Comparison of ENCODE assay signal across 11 cellular contexts in genomic region chr9:127733609-127734008, GRCh38. TPM values are rescaled to one million over a fixed set of nuclear protein-coding genes. Genes with fewer than 3 reads are reported as not detected.
DNase-seq lines count a peak whose midpoint lies in the region; ATAC-seq, FAIRE-seq and TF ChIP-seq lines count a peak whose summit lies in the region.
"Had no signal": no experiment of that assay in that cellular context is flagged by ENCODE, and none has a peak within 500 bp of the region (broad histone marks: within the 10 kb centered on the region; RNA-seq: fewer than 3 reads in every experiment).

No MANE protein-coding gene starts in this region.

- H3K36me3 ChIP-seq in astrocyte (ENCODE audit: insufficient read depth, low read length) = no peaks in the 10 kb centered on the region
- peaks cover 40% of the 10 kb centered on the region for H3K36me3 ChIP-seq in neutrophil
- H3K36me3 ChIP-seq in upper lobe of left lung = peaks cover 0 to 32% (median 29%) of the 10 kb centered on the region in 4 donors

- H3K36me3 Mint-ChIP-seq in activated CD4-positive, alpha-beta T cell treated with anti-CD3 and anti-CD28 coated beads, Interleukin-2, amount 10 ng/mL, durations not matched to agents 7 days and 5 days (ENCODE audit: low read depth) = peaks cover 12% of the 10 kb centered on the region
- no peaks in the 10 kb centered on the region for H3K36me3 Mint-ChIP-seq in astrocyte (ENCODE audit: low read depth, unreplicated experiment)

- H3K27me3 ChIP-seq in astrocyte (ENCODE audit: insufficient read depth, low read length) = no peaks in the 10 kb centered on the region
- no peaks in the 10 kb centered on the region for H3K27me3 ChIP-seq in neutrophil
- H3K27me3 ChIP-seq in upper lobe of left lung = no peaks in the 10 kb centered on the region

- H3K27me3 Mint-ChIP-seq in activated CD4-positive, alpha-beta T cell treated with anti-CD3 and anti-CD28 coated beads, Interleukin-2, amount 10 ng/mL, durations not matched to agents 7 days and 5 days = no peaks in the 10 kb centered on the region
- H3K27me3 Mint-ChIP-seq in astrocyte (ENCODE audit: low read depth, unreplicated experiment) = peaks cover 9% of the 10 kb centered on the region

- H3K4me3 Mint-ChIP-seq in activated CD4-positive, alpha-beta T cell treated with anti-CD3 and anti-CD28 coated beads, Interleukin-2, amount 10 ng/mL, durations not matched to agents 7 days and 5 days = peak overlapping the region; percentile 82
- H3K4me3 Mint-ChIP-seq in astrocyte (ENCODE audit: unreplicated experiment) = peak overlapping the region; percentile 82

- no peak for TF ChIP-seq POLR2A in upper lobe of left lung (IDR thresholded peaks at IDR 0.05)

- H2AFZ ChIP-seq in astrocyte (ENCODE audit: low read depth, low read length) = no peak overlapping the region

- no peak overlapping the region for H3K9ac ChIP-seq in astrocyte (ENCODE audit: low read length)

- H3K9me3 Mint-ChIP-seq in activated CD4-positive, alpha-beta T cell treated with anti-CD3 and anti-CD28 coated beads, Interleukin-2, amount 10 ng/mL, durations not matched to agents 7 days and 5 days = no peaks in the 10 kb centered on the region
- peaks cover 2% of the 10 kb centered on the region for H3K9me3 Mint-ChIP-seq in astrocyte (ENCODE audit: unreplicated experiment)

- CTCF ChIA-PET in activated CD4-positive, alpha-beta T cell treated with anti-CD3 and anti-CD28 coated beads, Interleukin-2, amount 10 ng/mL, durations not matched to agents 7 days and 5 days (lab: Charles Lee) = interaction anchor here (0.5 to 3.0 kb wide), 18 partner anchors 11 to 213 kb away, joined by 3 to 31 read pairs (median 10); partner anchors contain the start of genes CDK9, PIP5KL1, PTRH1 and ST6GALNAC4

- no peak for TF ChIP-seq CTCF in astrocyte (IDR thresholded peaks at IDR 0.05; ENCODE audit: insufficient read depth, low read depth, low read length)
- TF ChIP-seq CTCF in neutrophil (IDR thresholded peaks at IDR 0.05) = no peak
- TF ChIP-seq CTCF in upper lobe of left lung (IDR thresholded peaks at IDR 0.05) = no peak

- H3K4me1 Mint-ChIP-seq in activated CD4-positive, alpha-beta T cell treated with anti-CD3 and anti-CD28 coated beads, Interleukin-2, amount 10 ng/mL, durations not matched to agents 7 days and 5 days = peaks cover 27% of the 10 kb centered on the region
- peaks cover 2% of the 10 kb centered on the region for H3K4me1 Mint-ChIP-seq in astrocyte (ENCODE audit: low read depth, unreplicated experiment)

- no peak for TF ChIP-seq EP300 in upper lobe of left lung (IDR thresholded peaks at IDR 0.05)

- ATAC-seq in GM18502 (IDR thresholded peaks at IDR 0.05; ENCODE audit: poor library complexity, unreplicated experiment) (no peak), upper lobe of left lung (ENCODE audit: low FRiP score in 2 of 2) (no peak)

- no peak overlapping the region for H3K4me3 ChIP-seq in astrocyte (ENCODE audit: insufficient read depth, low read depth, low read length)
- H3K4me3 ChIP-seq in neutrophil (ENCODE audit: low read depth in 1 of 2, low read length in 1 of 2) = no peak overlapping the region
- no peak overlapping the region for H3K4me3 ChIP-seq in upper lobe of left lung

- DNase-seq in activated CD4-positive, alpha-beta T cell treated with anti-CD3 and anti-CD28 coated beads, Interleukin-2, amount 10 ng/mL, durations not matched to agents 7 days and 5 days = no peak
- DNase-seq in activated CD4-positive, alpha-beta T cell treated with anti-CD3 and anti-CD28 coated beads for 1 hour = no peak
- DNase-seq in NOMO-1 treated with DMSO at 0.1 percent for 48 hours (lab: John Stamatoyannopoulos, UW; ENCODE audit: unreplicated experiment) (peak; percentile 39), astrocyte (ENCODE audit: low read depth) (no peak), NCI-H2081 (lab: John Stamatoyannopoulos, UW) (no peak), upper lobe of left lung (no peak)
- DNase-seq: trophoblast cell had no signal

- H3K9me3 ChIP-seq in astrocyte (ENCODE audit: insufficient read depth, low read depth, low read length) = no peaks in the 10 kb centered on the region
- no peaks in the 10 kb centered on the region for H3K9me3 ChIP-seq in neutrophil
- no peaks in the 10 kb centered on the region for H3K9me3 ChIP-seq in upper lobe of left lung

- H4K20me1 ChIP-seq in astrocyte (ENCODE audit: insufficient read depth, low read length) = peaks cover 5% of the 10 kb centered on the region

- 75 to 89% methylated on average over 2 of the region's 2 CpGs for whole genome bisulfite sequencing in upper lobe of left lung, 2 donors

- no peak overlapping the region for H3K4me2 ChIP-seq in astrocyte (ENCODE audit: low read length)

- peaks cover 11% of the 10 kb centered on the region for H3K4me1 ChIP-seq in astrocyte (ENCODE audit: insufficient read depth, low read length)
- H3K4me1 ChIP-seq in neutrophil (ENCODE audit: control insufficient read depth in 1 of 2, insufficient read depth in 1 of 2, low read depth in 1 of 2, low read length in 1 of 2) = peaks cover 17 to 21% of the 10 kb centered on the region in 2 experiments
- H3K4me1 ChIP-seq in upper lobe of left lung = peaks cover 7 to 18% (median 11%) of the 10 kb centered on the region in 4 donors

- no peak overlapping the region for H3K27ac ChIP-seq in astrocyte (ENCODE audit: low read depth, low read length)
- peak overlapping the region; percentile 99 for H3K27ac ChIP-seq in neutrophil
- peak overlapping the region in 2 of 4 donors; percentile 95 for H3K27ac ChIP-seq in upper lobe of left lung

- peaks cover 6% of the 10 kb centered on the region for H3K79me2 ChIP-seq in astrocyte (ENCODE audit: insufficient read depth, low read length)

- no peak for FAIRE-seq in astrocyte (lab: Jason Lieb, UNC)
- FAIRE-seq: TTC549 had no signal

- H3K27ac Mint-ChIP-seq in activated CD4-positive, alpha-beta T cell treated with anti-CD3 and anti-CD28 coated beads, Interleukin-2, amount 10 ng/mL, durations not matched to agents 7 days and 5 days = peak overlapping the region; percentile 39
- no peak overlapping the region for H3K27ac Mint-ChIP-seq in astrocyte (ENCODE audit: unreplicated experiment)

- POLR2A ChIA-PET in activated CD4-positive, alpha-beta T cell treated with anti-CD3 and anti-CD28 coated beads, Interleukin-2, amount 10 ng/mL, durations not matched to agents 7 days and 5 days (lab: Charles Lee) = no interaction called here

RNA-seq across cellular contexts. Expression of gene TOR2A, which starts 1.5 kb away (rescaled TPM):
- 10 to 100 TPM; 21.7 to 24.0 TPM for total RNA-seq in activated CD4-positive, alpha-beta T cell treated with anti-CD3 and anti-CD28 coated beads, Interleukin-2, amount 10 ng/mL, durations not matched to agents 7 days and 5 days
- total RNA-seq in astrocyte = 7.5 and 8.5 TPM in 2 replicates
- total RNA-seq in upper lobe of left lung = 10 to 100 TPM; 11.4 to 27.2 (median 21.0) TPM

RNA-seq across cellular contexts. Expression of gene TTC16, which starts 17.7 kb away (rescaled TPM):
- total RNA-seq in activated CD4-positive, alpha-beta T cell treated with anti-CD3 and anti-CD28 coated beads, Interleukin-2, amount 10 ng/mL, durations not matched to agents 7 days and 5 days = 1 to 10 TPM; 1.2 to 1.6 TPM
- total RNA-seq in astrocyte = not detected in 2 replicates
- 1 to 10 TPM in 5 of 6 donors, under 1 TPM in 1; 0.29 to 9.4 (median 3.1) TPM for total RNA-seq in upper lobe of left lung

RNA-seq across cellular contexts. Expression of gene PTRH1, which starts 18.1 kb away (rescaled TPM):
- total RNA-seq in activated CD4-positive, alpha-beta T cell treated with anti-CD3 and anti-CD28 coated beads, Interleukin-2, amount 10 ng/mL, durations not matched to agents 7 days and 5 days = 10 to 100 TPM in 1 of 2 experiments, 1 to 10 TPM in 1; 8.7 to 11.0 TPM
- 9.9 and 13.5 TPM in 2 replicates for total RNA-seq in astrocyte
- 10 to 100 TPM in 5 of 6 donors, 1 to 10 TPM in 1; 7.4 to 33.5 (median 18.7) TPM for total RNA-seq in upper lobe of left lung

RNA-seq across cellular contexts. Expression of gene CFAP157, which starts 26.8 kb away (rescaled TPM):
- not detected for total RNA-seq in activated CD4-positive, alpha-beta T cell treated with anti-CD3 and anti-CD28 coated beads, Interleukin-2, amount 10 ng/mL, durations not matched to agents 7 days and 5 days
- total RNA-seq in astrocyte = 0.09 TPM in 1 of 2 replicates, not detected in the other
- total RNA-seq in upper lobe of left lung = 100 to 1,000 TPM in 1 of 6 donors, 10 to 100 TPM in 4, under 1 TPM in 1; 0.77 to 125 (median 37.0) TPM
- total RNA-seq: mononuclear cell had no signal

RNA-seq across cellular contexts. Expression of gene SH2D3C, which starts 44.9 kb away (rescaled TPM):
- 10 to 100 TPM; 67.9 to 71.4 TPM for total RNA-seq in activated CD4-positive, alpha-beta T cell treated with anti-CD3 and anti-CD28 coated beads, Interleukin-2, amount 10 ng/mL, durations not matched to agents 7 days and 5 days
- total RNA-seq in astrocyte = 4.6 and 5.8 TPM in 2 replicates
- total RNA-seq in upper lobe of left lung = 10 to 100 TPM; 17.5 to 90.4 (median 37.5) TPM
